ENCODE assay signal across 8 cellular contexts in genomic region chr21:44911384-44912157, GRCh38. TPM values are rescaled to one million over a fixed set of nuclear protein-coding genes. Genes with fewer than 3 reads are reported as not detected.
A peak's percentile ranks its signal among the peaks of the same experiment; 100 is the strongest.
DNase-seq lines count a peak whose midpoint lies in the region; ATAC-seq lines count a peak whose summit lies in the region.

No MANE protein-coding gene starts in this region.

- H3K4me3 Mint-ChIP-seq in activated naive CD4-positive, alpha-beta T cell treated with anti-CD3 and anti-CD28 coated beads, Interleukin-2, amount 50 U/mL, for 24 hours: peak overlapping the region; percentile 34

- H3K27ac Mint-ChIP-seq in activated naive CD4-positive, alpha-beta T cell treated with anti-CD3 and anti-CD28 coated beads, Interleukin-2, amount 50 U/mL, for 24 hours: peak overlapping the region; percentile 88

- no peak overlapping the region for H3K4me3 ChIP-seq in right cardiac atrium (ENCODE audit: low read length)

- H3K27me3 Mint-ChIP-seq in activated naive CD4-positive, alpha-beta T cell treated with anti-CD3 and anti-CD28 coated beads, Interleukin-2, amount 50 U/mL, for 24 hours: no peaks in the 10 kb centered on the region

- H3K4me1 Mint-ChIP-seq in activated naive CD4-positive, alpha-beta T cell treated with anti-CD3 and anti-CD28 coated beads, Interleukin-2, amount 50 U/mL, for 24 hours: peaks cover 75% of the 10 kb centered on the region

- H3K9me3 ChIP-seq in right cardiac atrium (ENCODE audit: control insufficient read depth, low read length): no peaks in the 10 kb centered on the region

- H3K9me3 Mint-ChIP-seq in activated naive CD4-positive, alpha-beta T cell treated with anti-CD3 and anti-CD28 coated beads, Interleukin-2, amount 50 U/mL, for 24 hours: no peaks in the 10 kb centered on the region

- 56% methylated on average over 19 of the region's 19 CpGs for WGBS in right cardiac atrium

- peak; percentile 70 to 75 for ATAC-seq in right cardiac atrium

- no peak overlapping the region for H3K27ac ChIP-seq in right cardiac atrium (ENCODE audit: low read length)

- peaks cover 2% of the 10 kb centered on the region for H3K36me3 Mint-ChIP-seq in activated naive CD4-positive, alpha-beta T cell treated with anti-CD3 and anti-CD28 coated beads, Interleukin-2, amount 50 U/mL, for 24 hours

- no peaks in the 10 kb centered on the region for H3K4me1 ChIP-seq in right cardiac atrium (ENCODE audit: control insufficient read depth, insufficient read depth, low read length)

- H3K27me3 ChIP-seq in right cardiac atrium (ENCODE audit: control insufficient read depth, insufficient read depth): no peaks in the 10 kb centered on the region

- intact Hi-C loops in right cardiac atrium (cut with DNase I): no loop called here

- DNase-seq in stimulated activated CD4-positive, alpha-beta T cell treated with anti-CD3 and anti-CD28 coated beads, Interleukin-12 subunit alpha, Interleukin-12 subunit beta, amount 100 ng/mL, for 4 hours: peak; percentile 46
- no peak for DNase-seq in stimulated activated CD4-positive, alpha-beta T cell treated with anti-CD3 and anti-CD28 coated beads, Interleukin-2, amount 100 ng/mL, for 48 hours
- peak; percentile 96 for DNase-seq in RPMI8226
- DNase-seq in right cardiac atrium: peak; percentile 58 to 90 (median 89)
- peak; percentile 59 to 63 for DNase-seq in stimulated activated CD4-positive, alpha-beta T cell treated with anti-CD3 and anti-CD28 coated beads, Interleukin-2, amount 100 ng/mL, for 24 hours
- no peak for DNase-seq in NK-92 (lab: John Stamatoyannopoulos, UW; ENCODE audit: unreplicated experiment)
- DNase-seq in NCI-H1048 (lab: John Stamatoyannopoulos, UW): no peak

RNA-seq across cellular contexts. Expression of gene ITGB2, which starts 9.1 kb away (rescaled TPM):
- 10 to 100 TPM; 19.1 to 46.5 (median 33.7) TPM for total RNA-seq in right cardiac atrium
- polyA plus RNA-seq in right cardiac atrium: 11.9 TPM

RNA-seq across cellular contexts. Expression of gene SLX9, which starts 28.3 kb away (rescaled TPM):
- 10 to 100 TPM; 19.2 to 26.5 (median 24.1) TPM for total RNA-seq in right cardiac atrium
- 25.1 TPM for polyA plus RNA-seq in right cardiac atrium

RNA-seq across cellular contexts. Expression of gene PTTG1IP, which starts 38.1 kb away (rescaled TPM):
- total RNA-seq in right cardiac atrium: 100 to 1,000 TPM; 192 to 206 (median 197) TPM
- 172 TPM for polyA plus RNA-seq in right cardiac atrium

Comparison
In these comparisons a context has a peak if more than half of its experiments do, and no peak if none do; other contexts are left out.
1. DNase-seq: peak in stimulated activated CD4-positive, alpha-beta T cell treated with anti-CD3 and anti-CD28 coated beads, Interleukin-12 subunit alpha, Interleukin-12 subunit beta, amount 100 ng/mL, for 4 hours (single experiment), RPMI8226 (single experiment), right cardiac atrium (3 of 3) and stimulated activated CD4-positive, alpha-beta T cell treated with anti-CD3 and anti-CD28 coated beads, Interleukin-2, amount 100 ng/mL, for 24 hours (2 of 2); none in stimulated activated CD4-positive, alpha-beta T cell treated with anti-CD3 and anti-CD28 coated beads, Interleukin-2, amount 100 ng/mL, for 48 hours (0 of 2), NK-92 (single experiment) and NCI-H1048 (single experiment).